ENCODE assay signal across 1 cellular context in the genomic region with DNA sequence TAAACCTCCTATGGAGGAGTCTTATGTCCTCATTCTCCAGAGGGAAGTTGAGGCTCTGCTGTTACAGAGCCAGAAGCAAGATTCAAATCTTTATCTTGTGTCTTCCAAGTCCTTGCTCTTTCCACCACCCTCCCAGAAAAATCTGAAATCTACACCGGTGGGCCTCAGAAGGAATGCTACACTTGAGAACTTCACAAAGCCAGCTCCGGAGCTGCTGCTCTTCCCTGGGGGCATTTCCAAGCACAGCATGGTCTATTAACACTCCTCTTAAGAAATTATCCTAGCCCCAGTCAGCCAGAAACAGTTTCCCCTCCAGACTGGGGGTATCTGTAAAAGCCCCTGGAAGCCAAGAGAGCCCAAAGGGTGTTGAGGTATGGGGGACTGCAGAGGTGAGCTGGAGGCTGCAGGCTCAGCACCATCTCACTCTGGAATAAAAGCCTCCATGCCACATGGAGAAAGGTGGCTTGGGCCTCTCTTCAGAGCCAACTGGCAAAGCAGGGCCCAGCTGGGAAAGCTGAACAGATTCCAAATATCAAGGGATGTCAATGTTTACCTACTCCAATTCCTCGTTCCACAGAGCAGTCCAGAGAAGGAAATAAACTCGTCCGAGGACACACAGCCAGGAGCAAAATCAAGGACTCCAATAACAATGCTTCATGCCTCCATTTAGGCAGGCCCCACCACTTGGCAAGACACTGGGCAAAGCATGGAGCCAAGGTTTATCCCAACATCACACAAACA.
TF ChIP-seq lines count a peak whose summit lies in the region.

No MANE protein-coding gene starts in this region.

TF ChIP-seq in endothelial cell of umbilical vein, 7 proteins besides CTCF, POLR2A, EP300 and RAD21:
- TF ChIP-seq JUN (IDR thresholded peaks at IDR 0.05; ENCODE audit: borderline replicate concordance, insufficient read depth, insufficient read length, low read depth) (no peak), FOS (IDR thresholded peaks at IDR 0.05; ENCODE audit: borderline replicate concordance, insufficient read depth, low read length) (no peak), POLR2AphosphoS5 (IDR thresholded peaks at IDR 0.05; ENCODE audit: insufficient read depth, low read depth, low read length) (no peak), MYC (IDR thresholded peaks at IDR 0.05; ENCODE audit: low read depth, low read length) (no peak), EZH2 (IDR thresholded peaks at IDR 0.05; ENCODE audit: borderline replicate concordance, low read depth, low read length, severe bottlenecking) (no peak), GATA2 (IDR thresholded peaks at IDR 0.05; ENCODE audit: insufficient read depth, insufficient read length, low read depth, low read length) (no peak)
- TF ChIP-seq, protein P1, sequence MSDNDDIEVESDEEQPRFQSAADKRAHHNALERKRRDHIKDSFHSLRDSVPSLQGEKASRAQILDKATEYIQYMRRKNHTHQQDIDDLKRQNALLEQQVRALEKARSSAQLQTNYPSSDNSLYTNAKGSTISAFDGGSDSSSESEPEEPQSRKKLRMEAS (IDR thresholded peaks at IDR 0.05; ENCODE audit: insufficient read depth, insufficient read length): no peak
